Comparison of ENCODE assay signal across 8 cellular contexts in genomic region chr2:122451040-122451439, GRCh38.
DNase-seq lines count a peak whose midpoint lies in the region; ATAC-seq and TF ChIP-seq lines count a peak whose summit lies in the region.

No MANE protein-coding gene starts in this region.

- H3K4me3 ChIP-seq in brain microvascular endothelial cell (ENCODE audit: low read depth, low read length) (no peak overlapping the region), lower leg skin (ENCODE audit: low read depth, poor library complexity, severe bottlenecking) (no peak overlapping the region)

- DNase-seq in CD14-positive monocyte (ENCODE audit: low spot score): no peak
- DNase-seq in NCI-H1092 treated with DMSO at 0.1 percent for 48 hours (lab: John Stamatoyannopoulos, UW): peak; percentile 50
- peak; percentile 16 for DNase-seq in brain microvascular endothelial cell
- DNase-seq in progenitor cell of endocrine pancreas (ENCODE audit: low spot score, unreplicated experiment): no peak
- no peak for DNase-seq in lower leg skin (ENCODE audit: low spot score in 2 of 2)
- DNase-seq in DMS79 (lab: John Stamatoyannopoulos, UW): no peak
- DNase-seq in cerebellum (ENCODE audit: low spot score): no peak

- peak; percentile 81 for ATAC-seq in GM21367 (IDR thresholded peaks at IDR 0.05; ENCODE audit: unreplicated experiment)

- H3K36me3 Mint-ChIP-seq in CD14-positive monocyte: no peaks in the 10 kb centered on the region
- H3K36me3 Mint-ChIP-seq in progenitor cell of endocrine pancreas (ENCODE audit: insufficient read depth): no peaks in the 10 kb centered on the region

- H3K27ac Mint-ChIP-seq in CD14-positive monocyte (no peak overlapping the region), progenitor cell of endocrine pancreas (no peak overlapping the region)

- no peaks in the 10 kb centered on the region for H3K36me3 ChIP-seq in brain microvascular endothelial cell (replicated peaks)

- intact Hi-C loops in CD14-positive monocyte (cut with micrococcal nuclease) (no loop called here), lower leg skin (cut with DNase I; ENCODE audit: low total_unique reads) (no loop called here)

- no peak for TF ChIP-seq POLR2A in lower leg skin (IDR thresholded peaks at IDR 0.05)

- in situ Hi-C loops in brain microvascular endothelial cell (cut with HindIII; ENCODE audit: low pct_ligation_motif_present, low sequenced_read_pairs): no loop called here

- 62 to 70% methylated on average over 4 of the region's 4 CpGs for WGBS in lower leg skin, 2 donors

- no peak overlapping the region for H3K27ac ChIP-seq in brain microvascular endothelial cell

- TF ChIP-seq CTCF in CD14-positive monocyte (IDR thresholded peaks at IDR 0.05) (peak; percentile 63), brain microvascular endothelial cell (IDR thresholded peaks at IDR 0.05; ENCODE audit: low read depth, low read length, missing control alignments) (peak; percentile 72), progenitor cell of endocrine pancreas (IDR thresholded peaks at IDR 0.05; ENCODE audit: unreplicated experiment) (peak; percentile 43), lower leg skin (IDR thresholded peaks at IDR 0.05) (no peak)

- H3K27me3 ChIP-seq in brain microvascular endothelial cell (replicated peaks): no peaks in the 10 kb centered on the region

- H3K27me3 Mint-ChIP-seq in CD14-positive monocyte (ENCODE audit: low read depth in 3 of 3) (peaks cover 0 to 2% (median 0%) of the 10 kb centered on the region in 3 donors), progenitor cell of endocrine pancreas (no peaks in the 10 kb centered on the region)

- no peaks in the 10 kb centered on the region for H3K4me1 Mint-ChIP-seq in CD14-positive monocyte
- no peaks in the 10 kb centered on the region for H3K4me1 Mint-ChIP-seq in progenitor cell of endocrine pancreas (ENCODE audit: low read depth)

- H3K9me3 Mint-ChIP-seq in CD14-positive monocyte (peaks cover 0 to 5% (median 2%) of the 10 kb centered on the region in 7 donors), progenitor cell of endocrine pancreas (ENCODE audit: low read depth) (peaks cover 31% of the 10 kb centered on the region)

- H3K4me3 Mint-ChIP-seq in CD14-positive monocyte (no peak overlapping the region), progenitor cell of endocrine pancreas (ENCODE audit: low read depth) (no peak overlapping the region)

Comparison
In these comparisons a context has a peak if more than half of its experiments do, and no peak if none do; other contexts are left out.
1. DNase-seq: peak in NCI-H1092 treated with DMSO at 0.1 percent for 48 hours (single experiment) and brain microvascular endothelial cell (single experiment); none in CD14-positive monocyte (single experiment), progenitor cell of endocrine pancreas (single experiment), lower leg skin (0 of 2), DMS79 (single experiment) and cerebellum (single experiment).
2. CTCF ChIP-seq: peak in CD14-positive monocyte (single experiment), brain microvascular endothelial cell (single experiment) and progenitor cell of endocrine pancreas (single experiment); none in lower leg skin (0 of 3).